35 cellular contexts compared by ENCODE assay signal in genomic region chr14:62322216-62322615, GRCh38.
"Had no signal": no experiment of that assay in that cellular context is flagged by ENCODE, and none has a peak within 500 bp of the region (broad histone marks: within the 10 kb centered on the region; RNA-seq: fewer than 3 reads in every experiment).

No MANE protein-coding gene starts in this region.

- H3K4me3 ChIP-seq: adrenal gland, ascending aorta, body of pancreas, esophagus muscularis mucosa, gastroesophageal sphincter, heart right ventricle had no signal

- H3K4me1 ChIP-seq: adrenal gland, ascending aorta, body of pancreas, esophagus muscularis mucosa, gastroesophageal sphincter, heart right ventricle had no signal

- H3K9me3 Mint-ChIP-seq: activated naive CD8-positive, alpha-beta T cell treated with anti-CD3 and anti-CD28 coated beads for 36 hours; activated T-helper 1 cell treated with anti-CD3 and anti-CD28 coated beads, Interleukin-12 subunit alpha, Interleukin-12 subunit beta, Interleukin-2, Interleukin-4 antibody, amounts not matched to agents 30 ng/mL and 10 ng/mL and 1 ng/mL, durations not matched to agents 14 hours and 24 hours and 36 hours; T-helper 2 cell treated with Interferon-gamma antibody and Interleukin-4, amounts not matched to agents 5 μg/mL and 100 μg/mL, for 36 hours had no signal

- H3K27ac Mint-ChIP-seq: activated B cell treated with CpG ODN at 0.5 μM for 24 hours; activated CD4-positive, alpha-beta memory T cell treated with anti-CD3 and anti-CD28 coated beads for 36 hours; activated CD8-positive, alpha-beta memory T cell treated with anti-CD3 and anti-CD28 coated beads, Interleukin-2, amount 10 ng/mL, durations not matched to agents 7 days and 5 days; activated CD8-positive, alpha-beta T cell treated with anti-CD3 and anti-CD28 coated beads, Interleukin-2, amount 10 ng/mL, durations not matched to agents 7 days and 5 days; activated naive CD4-positive, alpha-beta T cell treated with anti-CD3 and anti-CD28 coated beads for 36 hours; activated naive CD4-positive, alpha-beta T cell treated with anti-CD3 and anti-CD28 coated beads, Interleukin-2, amount 50 U/mL, for 24 hours; activated naive CD8-positive, alpha-beta T cell treated with anti-CD3 and anti-CD28 coated beads for 36 hours; activated naive CD8-positive, alpha-beta T cell treated with anti-CD3 and anti-CD28 coated beads, Interleukin-2, amount 50 U/mL, for 24 hours; activated T-helper 1 cell treated with anti-CD3 and anti-CD28 coated beads, Interleukin-12 subunit alpha, Interleukin-12 subunit beta, Interleukin-2, Interleukin-4 antibody, amounts not matched to agents 30 ng/mL and 10 ng/mL and 1 ng/mL, durations not matched to agents 14 hours and 24 hours and 36 hours; activated T-helper 2 cell treated with anti-CD3 and anti-CD28 coated beads, Interferon-gamma antibody, Interleukin-2, Interleukin-4, amounts not matched to agents 10 μg/mL and 5 μg/mL and 100 μg/mL, durations not matched to agents 14 hours and 24 hours and 36 hours; effector memory CD8-positive, alpha-beta T cell; T-helper 17 cell; T-helper 2 cell treated with Interferon-gamma antibody and Interleukin-4, amounts not matched to agents 5 μg/mL and 100 μg/mL, for 36 hours had no signal

- H3K36me3 ChIP-seq: adrenal gland, ascending aorta, esophagus muscularis mucosa, gastroesophageal sphincter, heart right ventricle, WERI-Rb-1 had no signal

- H3K27ac ChIP-seq: adrenal gland, ascending aorta, body of pancreas, esophagus muscularis mucosa, gastroesophageal sphincter, heart right ventricle, WERI-Rb-1 had no signal

- H3K4me1 Mint-ChIP-seq: activated B cell treated with CpG ODN at 0.5 μM for 24 hours; activated CD8-positive, alpha-beta memory T cell treated with anti-CD3 and anti-CD28 coated beads, Interleukin-2, amount 10 ng/mL, durations not matched to agents 7 days and 5 days; activated naive CD4-positive, alpha-beta T cell treated with anti-CD3 and anti-CD28 coated beads, Interleukin-2, amount 50 U/mL, for 24 hours; activated naive CD8-positive, alpha-beta T cell treated with anti-CD3 and anti-CD28 coated beads for 36 hours; activated naive CD8-positive, alpha-beta T cell treated with anti-CD3 and anti-CD28 coated beads, Interleukin-2, amount 50 U/mL, for 24 hours; T-helper 17 cell had no signal

- H3K9me3 ChIP-seq: adrenal gland, ascending aorta, body of pancreas had no signal

- H3K36me3 Mint-ChIP-seq: activated CD4-positive, alpha-beta memory T cell treated with anti-CD3 and anti-CD28 coated beads for 36 hours; activated CD8-positive, alpha-beta memory T cell treated with anti-CD3 and anti-CD28 coated beads, Interleukin-2, amount 10 ng/mL, durations not matched to agents 7 days and 5 days; activated naive CD4-positive, alpha-beta T cell treated with anti-CD3 and anti-CD28 coated beads, Interleukin-2, amount 50 U/mL, for 24 hours; activated naive CD8-positive, alpha-beta T cell treated with anti-CD3 and anti-CD28 coated beads for 36 hours had no signal

- FAIRE-seq: colon had no signal

- H3K27me3 ChIP-seq: adrenal gland, ascending aorta, body of pancreas, esophagus muscularis mucosa, gastroesophageal sphincter, heart right ventricle had no signal

- ATAC-seq: activated CD4-positive, CD25-positive, alpha-beta regulatory T cell treated with anti-CD3 and anti-CD28 coated beads, Interleukin-2, amount 50 U/mL, for 24 hours; activated CD8-positive, alpha-beta memory T cell treated with anti-CD3 and anti-CD28 coated beads, Interleukin-2, amount 10 ng/mL, durations not matched to agents 7 days and 5 days; activated CD8-positive, alpha-beta T cell treated with anti-CD3 and anti-CD28 coated beads, Interleukin-2, amount 10 ng/mL, durations not matched to agents 7 days and 5 days; activated naive CD8-positive, alpha-beta T cell treated with anti-CD3 and anti-CD28 coated beads, Interleukin-2, amount 50 U/mL, for 24 hours; body of pancreas; effector memory CD8-positive, alpha-beta T cell; gastroesophageal sphincter; heart right ventricle; T-helper 17 cell had no signal

- H3K4me3 Mint-ChIP-seq: activated B cell treated with CpG ODN at 0.5 μM for 24 hours; activated CD4-positive, alpha-beta memory T cell treated with anti-CD3 and anti-CD28 coated beads for 36 hours; activated CD8-positive, alpha-beta memory T cell treated with anti-CD3 and anti-CD28 coated beads, Interleukin-2, amount 10 ng/mL, durations not matched to agents 7 days and 5 days; activated CD8-positive, alpha-beta T cell treated with anti-CD3 and anti-CD28 coated beads, Interleukin-2, amount 10 ng/mL, durations not matched to agents 7 days and 5 days; activated naive CD4-positive, alpha-beta T cell treated with anti-CD3 and anti-CD28 coated beads for 36 hours; activated naive CD4-positive, alpha-beta T cell treated with anti-CD3 and anti-CD28 coated beads, Interleukin-2, amount 50 U/mL, for 24 hours; activated naive CD8-positive, alpha-beta T cell treated with anti-CD3 and anti-CD28 coated beads for 36 hours; activated naive CD8-positive, alpha-beta T cell treated with anti-CD3 and anti-CD28 coated beads, Interleukin-2, amount 50 U/mL, for 24 hours; activated T-helper 1 cell treated with anti-CD3 and anti-CD28 coated beads, Interleukin-12 subunit alpha, Interleukin-12 subunit beta, Interleukin-2, Interleukin-4 antibody, amounts not matched to agents 30 ng/mL and 10 ng/mL and 1 ng/mL, durations not matched to agents 14 hours and 24 hours and 36 hours; effector memory CD8-positive, alpha-beta T cell; T-helper 17 cell; T-helper 2 cell treated with Interferon-gamma antibody and Interleukin-4, amounts not matched to agents 5 μg/mL and 100 μg/mL, for 36 hours had no signal

- H3K27me3 Mint-ChIP-seq: activated B cell treated with CpG ODN at 0.5 μM for 24 hours; activated CD4-positive, alpha-beta memory T cell treated with anti-CD3 and anti-CD28 coated beads for 36 hours; activated CD8-positive, alpha-beta memory T cell treated with anti-CD3 and anti-CD28 coated beads, Interleukin-2, amount 10 ng/mL, durations not matched to agents 7 days and 5 days; activated naive CD8-positive, alpha-beta T cell treated with anti-CD3 and anti-CD28 coated beads for 36 hours; activated naive CD8-positive, alpha-beta T cell treated with anti-CD3 and anti-CD28 coated beads, Interleukin-2, amount 50 U/mL, for 24 hours; effector memory CD8-positive, alpha-beta T cell; T-helper 17 cell had no signal

- DNase-seq: activated B cell treated with CpG ODN at 0.5 μM for 24 hours; activated CD4-positive, alpha-beta memory T cell treated with anti-CD3 and anti-CD28 coated beads for 36 hours; activated CD4-positive, alpha-beta T cell treated with anti-CD3 and anti-CD28 coated beads for 48 hours; activated CD8-positive, alpha-beta memory T cell treated with anti-CD3 and anti-CD28 coated beads, Interleukin-2, amount 10 ng/mL, durations not matched to agents 7 days and 5 days; activated CD8-positive, alpha-beta memory T cell treated with anti-CD3 and anti-CD28 coated beads, Interleukin-2, amount 50 U/mL, for 4 hours; activated CD8-positive, alpha-beta T cell treated with anti-CD3 and anti-CD28 coated beads, Interleukin-2, amount 10 ng/mL, durations not matched to agents 7 days and 5 days; activated effector memory CD4-positive, alpha-beta T cell treated with anti-CD3 and anti-CD28 coated beads, Interleukin-2, amount 50 U/mL, for 16 hours; activated naive CD4-positive, alpha-beta T cell treated with anti-CD3 and anti-CD28 coated beads for 36 hours; activated naive CD8-positive, alpha-beta T cell treated with anti-CD3 and anti-CD28 coated beads for 36 hours; activated naive CD8-positive, alpha-beta T cell treated with anti-CD3 and anti-CD28 coated beads, Interleukin-2, amount 50 U/mL, for 24 hours; activated T-cell treated with anti-CD3 and anti-CD28 coated beads, Interleukin-2, amount 50 U/mL, for 1 hour; activated T-cell treated with anti-CD3 and anti-CD28 coated beads, Interleukin-2, amount 50 U/mL, for 48 hours; adrenal gland; body of pancreas; caudate nucleus; cortex of kidney; dermis blood vessel endothelial cell; effector CD4-positive, alpha-beta T cell; effector memory CD8-positive, alpha-beta T cell; erythroblast; foreskin melanocyte; heart right ventricle; T-helper 1 cell; T-helper 17 cell; T1000; WERI-Rb-1 had no signal
